Comparison of ENCODE assay signal across 9 cellular contexts in genomic region chr11:72308226-72309073, GRCh38.
DNase-seq lines count a peak whose midpoint lies in the region; ATAC-seq lines count a peak whose summit lies in the region.
"Had no signal": no experiment of that assay in that cellular context is flagged by ENCODE, and none has a peak within 500 bp of the region (broad histone marks: within the 10 kb centered on the region; RNA-seq: fewer than 3 reads in every experiment).

No MANE protein-coding gene starts in this region.

- H3K14ac ChIP-seq in mesenchymal stem cell (ENCODE audit: low read length in 2 of 2), result peak overlapping the region in 1 of 2 experiments; percentile 45

- H3K4me1 ChIP-seq in mesenchymal stem cell (ENCODE audit: control insufficient read depth, insufficient read depth, low read depth, low read length), result no peaks in the 10 kb centered on the region

- H4K91ac ChIP-seq in mesenchymal stem cell (ENCODE audit: low read length), result no peak overlapping the region

- H2AK5ac ChIP-seq in mesenchymal stem cell (ENCODE audit: low read length, severe bottlenecking), result no peak overlapping the region

- H2BK15ac ChIP-seq in mesenchymal stem cell (ENCODE audit: low read depth, poor library complexity, severe bottlenecking), result no peak overlapping the region

- no peak overlapping the region for H3K4me2 ChIP-seq in mesenchymal stem cell (ENCODE audit: low read length, poor library complexity, severe bottlenecking)

- no peak overlapping the region for H3K4me3 ChIP-seq in mesenchymal stem cell (ENCODE audit: insufficient read depth in 1 of 2, low read depth in 1 of 2, low read length in 2 of 2)

- 95% methylated on average over 14 of the region's 17 CpGs for WGBS in mesenchymal stem cell

- H3K23ac ChIP-seq in mesenchymal stem cell (ENCODE audit: low read length in 2 of 2), result no peak overlapping the region

- no peak overlapping the region for H2BK5ac ChIP-seq in mesenchymal stem cell (ENCODE audit: low read depth, low read length, poor library complexity, severe bottlenecking)

- DNase-seq in Daoy (ENCODE audit: low read depth) (peak; percentile 87), NCI-H1436 treated with DMSO at 0.1 percent for 48 hours (lab: John Stamatoyannopoulos, UW) (peak; percentile 99), amniotic stem cell (lab: John Stamatoyannopoulos, UW) (peak; percentile 95), mesenchymal stem cell (peak; percentile 43), NCI-H146 (lab: John Stamatoyannopoulos, UW) (no peak)
- DNase-seq: kidney had no signal

- H3K9me3 ChIP-seq in mesenchymal stem cell (ENCODE audit: control insufficient read depth, low read length), result no peaks in the 10 kb centered on the region

- H2BK12ac ChIP-seq in mesenchymal stem cell (ENCODE audit: low read length in 2 of 2), result no peak overlapping the region

- H2AFZ ChIP-seq in mesenchymal stem cell (ENCODE audit: low read depth, low read length), result no peak overlapping the region

- no peaks in the 10 kb centered on the region for H3K27me3 ChIP-seq in mesenchymal stem cell (ENCODE audit: control insufficient read depth in 1 of 2, insufficient read depth in 1 of 2, low read length in 2 of 2)

- no peak overlapping the region for H2BK120ac ChIP-seq in mesenchymal stem cell (ENCODE audit: low read depth, low read length)

- H3K27ac ChIP-seq in mesenchymal stem cell (ENCODE audit: low read length, poor library complexity, severe bottlenecking), result no peak overlapping the region

- peaks cover 36 to 52% of the 10 kb centered on the region in 2 experiments for H3K36me3 ChIP-seq in mesenchymal stem cell (ENCODE audit: control insufficient read depth in 1 of 2, insufficient read depth in 2 of 2, low read depth in 1 of 2, low read length in 2 of 2)

- H3K79me1 ChIP-seq in mesenchymal stem cell (replicated peaks; ENCODE audit: low read length, poor library complexity, severe bottlenecking), result no peaks in the 10 kb centered on the region

- H4K8ac ChIP-seq in mesenchymal stem cell (ENCODE audit: low read length), result no peak overlapping the region

- ATAC-seq in GM18870 (IDR thresholded peaks at IDR 0.05; ENCODE audit: unreplicated experiment), result no peak
- no peak for ATAC-seq in HG03565 (IDR thresholded peaks at IDR 0.05; ENCODE audit: unreplicated experiment)
- ATAC-seq in GM21528 (IDR thresholded peaks at IDR 0.05; ENCODE audit: low FRiP score, unreplicated experiment), result no peak

- H3K4ac ChIP-seq in mesenchymal stem cell (ENCODE audit: low read depth in 1 of 2, low read length in 2 of 2), result no peak overlapping the region

- no peak overlapping the region for H3K9ac ChIP-seq in mesenchymal stem cell (ENCODE audit: low read length)

- no peak overlapping the region for H3K18ac ChIP-seq in mesenchymal stem cell (ENCODE audit: low read depth in 1 of 2, low read length in 2 of 2)
